ENCODE assay signal across 26 cellular contexts in the genomic region with DNA sequence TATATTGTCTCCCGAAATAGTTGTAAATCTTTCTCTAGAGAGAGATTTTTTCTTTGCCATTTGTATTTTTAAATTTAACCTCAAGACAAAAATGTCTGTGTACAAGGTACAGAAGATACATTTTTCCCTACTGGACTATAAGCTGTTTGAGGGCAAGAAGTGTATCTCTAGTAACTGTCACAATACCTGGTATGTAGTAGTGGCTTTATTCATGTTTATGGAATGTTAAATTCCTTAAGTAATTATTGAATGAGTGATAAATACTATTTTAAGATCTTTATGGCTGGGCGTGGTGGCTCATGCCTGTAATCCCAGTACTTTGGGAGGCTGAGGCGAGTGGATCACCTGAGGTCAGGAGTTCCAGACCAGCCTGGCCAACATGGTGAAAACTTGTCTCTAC. TPM values are rescaled to one million over a fixed set of nuclear protein-coding genes. Genes with fewer than 3 reads are reported as not detected.
DNase-seq lines count a peak whose midpoint lies in the region; ATAC-seq and TF ChIP-seq lines count a peak whose summit lies in the region.
"Had no signal": no experiment of that assay in that cellular context is flagged by ENCODE, and none has a peak within 500 bp of the region (broad histone marks: within the 10 kb centered on the region; RNA-seq: fewer than 3 reads in every experiment).

No MANE protein-coding gene starts in this region.

- TF ChIP-seq CTCF in osteoblast (IDR thresholded peaks at IDR 0.05; ENCODE audit: extremely low read depth, low read depth, low read length) = no peak

- H3K4me1 ChIP-seq in ACC112 (ENCODE audit: control insufficient read depth, insufficient read depth, low read length, unreplicated experiment) = peaks cover 64% of the 10 kb centered on the region
- H3K4me1 ChIP-seq in osteoblast (ENCODE audit: insufficient read depth, low read length) = peaks cover 54% of the 10 kb centered on the region
- H3K4me1 ChIP-seq: BLaER1 had no signal

- no peak overlapping the region for H2AFZ ChIP-seq in ACC112 (ENCODE audit: low read length, unreplicated experiment)
- H2AFZ ChIP-seq in osteoblast (ENCODE audit: low read length) = no peak overlapping the region
- H2AFZ ChIP-seq: neural progenitor cell, PC-9 had no signal

- H3K27ac Mint-ChIP-seq in central memory CD8-positive, alpha-beta T cell (ENCODE audit: low read depth) = peak overlapping the region; percentile 62
- H3K27ac Mint-ChIP-seq in immature natural killer cell = no peak overlapping the region
- H3K27ac Mint-ChIP-seq: activated CD4-positive, alpha-beta T cell treated with anti-CD3 and anti-CD28 coated beads, Interleukin-2, amount 10 ng/mL, durations not matched to agents 7 days and 5 days; memory B cell; neural progenitor cell had no signal

- H3K4me3 Mint-ChIP-seq in central memory CD8-positive, alpha-beta T cell = no peak overlapping the region
- H3K4me3 Mint-ChIP-seq in immature natural killer cell = no peak overlapping the region
- H3K4me3 Mint-ChIP-seq: activated CD4-positive, alpha-beta T cell treated with anti-CD3 and anti-CD28 coated beads, Interleukin-2, amount 10 ng/mL, durations not matched to agents 7 days and 5 days; memory B cell; neural progenitor cell had no signal

- DNase-seq in HCEC 1CT (peak; percentile 65), osteoblast (ENCODE audit: insufficient read length, low spot score, missing footprints) (no peak), MG63 (no peak), germinal center (ENCODE audit: low spot score) (no peak), immature natural killer cell (no peak)
- DNase-seq in central memory CD8-positive, alpha-beta T cell (ENCODE audit: low spot score in 2 of 2) = no peak
- DNase-seq: activated gamma-delta T cell; activated T-cell treated with anti-CD3 and anti-CD28 coated beads, Interleukin-2, amount 50 U/mL, for 1 hour; cerebellar nuclear complex; Karpas-422; NCI-H1436; NCI-H2081 treated with DMSO at 0.1 percent for 48 hours; PC-9; right cardiac atrium; SIG-M5; stimulated activated CD4-positive, alpha-beta T cell treated with anti-CD3 and anti-CD28 coated beads, Interleukin-2, amount 100 ng/mL, for 48 hours; stomach; WERI-Rb-1 had no signal

- H3K4me2 ChIP-seq in osteoblast (ENCODE audit: insufficient read depth, low read length) = no peak overlapping the region
- H3K4me2 ChIP-seq: BLaER1, neural progenitor cell, PC-9 had no signal

- H3K4me1 Mint-ChIP-seq in central memory CD8-positive, alpha-beta T cell = peaks cover 17% of the 10 kb centered on the region
- H3K4me1 Mint-ChIP-seq in immature natural killer cell = peaks cover 22 to 28% of the 10 kb centered on the region in 2 donors

- ATAC-seq in central memory CD8-positive, alpha-beta T cell (replicated peaks; ENCODE audit: extremely low read depth, poor library complexity, severe bottlenecking) = no peak
- no peak for ATAC-seq in HG03135 (IDR thresholded peaks at IDR 0.05; ENCODE audit: unreplicated experiment)
- ATAC-seq: gastroesophageal sphincter, HCT116, right cardiac atrium had no signal

- H3K4me3 ChIP-seq in ACC112 (ENCODE audit: low read depth, low read length) = no peak overlapping the region
- no peak overlapping the region for H3K4me3 ChIP-seq in osteoblast (ENCODE audit: insufficient read depth, low read length)
- no peak overlapping the region for H3K4me3 ChIP-seq in MG63
- H3K4me3 ChIP-seq: BLaER1, gastroesophageal sphincter, neural progenitor cell, PC-9, stomach had no signal

- no peaks in the 10 kb centered on the region for H3K27me3 Mint-ChIP-seq in central memory CD8-positive, alpha-beta T cell
- H3K27me3 Mint-ChIP-seq in immature natural killer cell (ENCODE audit: low read depth in 3 of 3) = peaks cover 0 to 2% (median 2%) of the 10 kb centered on the region in 3 donors
- H3K27me3 Mint-ChIP-seq: activated CD4-positive, alpha-beta T cell treated with anti-CD3 and anti-CD28 coated beads, Interleukin-2, amount 10 ng/mL, durations not matched to agents 7 days and 5 days; memory B cell had no signal

- no peaks in the 10 kb centered on the region for H3K36me3 Mint-ChIP-seq in central memory CD8-positive, alpha-beta T cell (ENCODE audit: insufficient read depth)
- H3K36me3 Mint-ChIP-seq in immature natural killer cell = no peaks in the 10 kb centered on the region
- H3K36me3 Mint-ChIP-seq: memory B cell, neural progenitor cell had no signal

- no peaks in the 10 kb centered on the region for H3K27me3 ChIP-seq in ACC112 (ENCODE audit: insufficient read depth, low read length)
- no peaks in the 10 kb centered on the region for H3K27me3 ChIP-seq in osteoblast (ENCODE audit: insufficient read depth, low read length)
- H3K27me3 ChIP-seq in MG63 = no peaks in the 10 kb centered on the region
- H3K27me3 ChIP-seq: BLaER1, gastroesophageal sphincter, neural progenitor cell, stomach had no signal

- H3K9me3 Mint-ChIP-seq in central memory CD8-positive, alpha-beta T cell = no peaks in the 10 kb centered on the region
- peaks cover 0 to 1% (median 0%) of the 10 kb centered on the region in 6 donors for H3K9me3 Mint-ChIP-seq in immature natural killer cell
- H3K9me3 Mint-ChIP-seq: activated CD4-positive, alpha-beta T cell treated with anti-CD3 and anti-CD28 coated beads, Interleukin-2, amount 10 ng/mL, durations not matched to agents 7 days and 5 days; memory B cell; neural progenitor cell had no signal

- H3K79me2 ChIP-seq in ACC112 (ENCODE audit: control insufficient read depth, insufficient read depth, low read length, unreplicated experiment) = peaks cover 13% of the 10 kb centered on the region
- peaks cover 5% of the 10 kb centered on the region for H3K79me2 ChIP-seq in osteoblast (ENCODE audit: insufficient read depth, low read length)

- H3K36me3 ChIP-seq in ACC112 (ENCODE audit: insufficient read depth, low read length) = peaks cover 15% of the 10 kb centered on the region; the same call in 1 of the 2 replicates
- peaks cover 4% of the 10 kb centered on the region for H3K36me3 ChIP-seq in osteoblast (ENCODE audit: insufficient read depth, low read length)
- no peaks in the 10 kb centered on the region for H3K36me3 ChIP-seq in MG63
- H3K36me3 ChIP-seq: BLaER1, gastroesophageal sphincter, neural progenitor cell, stomach, WERI-Rb-1 had no signal

- H3K27ac ChIP-seq in ACC112 (ENCODE audit: low read depth, low read length) = peak overlapping the region; percentile 100
- peak overlapping the region; percentile 100 for H3K27ac ChIP-seq in osteoblast (ENCODE audit: low read depth, low read length)
- H3K27ac ChIP-seq: BLaER1, gastroesophageal sphincter, neural progenitor cell, PC-9, stomach, WERI-Rb-1 had no signal

- H3K9me3 ChIP-seq in osteoblast (ENCODE audit: low read depth, low read length) (no peaks in the 10 kb centered on the region), MG63 (no peaks in the 10 kb centered on the region)
- H3K9me3 ChIP-seq: BLaER1, gastroesophageal sphincter, stomach had no signal

- no peaks in the 10 kb centered on the region for H4K20me1 ChIP-seq in osteoblast (ENCODE audit: insufficient read depth, low read length)
- H4K20me1 ChIP-seq: BLaER1 had no signal

RNA-seq across cellular contexts. Expression of gene CDK17, which starts 24.4 kb away (rescaled TPM):
- total RNA-seq in osteoblast = 64.8 and 68.0 TPM in 2 replicates
- 18.4 and 57.2 TPM in 2 replicates for total RNA-seq in MG63 (2014; rRNA removed; shearing (Covaris generic); ENCODE audit: low replicate concordance)
- polyA plus RNA-seq in immature natural killer cell = 10 to 100 TPM; 27.2 to 64.0 (median 52.7) TPM
